Comparison of ENCODE assay signal across 9 cellular contexts in the genomic region with DNA sequence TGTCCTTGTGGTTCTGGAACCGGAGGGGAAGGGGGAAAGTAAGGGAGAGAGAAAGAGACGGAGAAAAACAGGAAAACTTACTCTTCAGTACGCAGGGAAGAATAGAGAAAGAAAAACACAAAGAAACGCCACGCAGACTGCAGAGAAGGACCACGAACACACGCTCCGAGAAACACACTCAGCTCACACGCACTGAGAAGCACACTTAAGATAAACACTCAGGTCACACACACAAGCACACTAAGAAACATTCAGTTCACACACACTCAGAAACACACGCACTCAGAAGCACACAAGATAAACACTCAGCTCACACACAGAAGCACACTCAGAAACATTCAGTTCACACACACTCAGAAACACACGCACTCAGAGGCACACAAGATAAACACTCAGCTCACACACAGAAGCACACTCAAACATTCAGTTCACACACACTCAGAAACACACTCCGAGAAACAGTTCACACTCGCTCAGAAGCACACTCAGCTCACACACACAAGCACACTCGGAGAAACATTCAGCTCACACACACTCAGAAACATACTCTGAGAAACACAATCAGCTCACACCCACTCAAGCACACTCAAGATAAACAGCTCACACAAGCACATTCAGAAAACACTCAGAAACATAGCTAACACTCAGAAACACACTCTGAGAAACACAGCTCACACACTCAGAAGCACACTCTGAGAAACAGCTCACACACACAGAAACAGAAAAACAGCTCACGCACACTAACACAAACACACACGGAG. TPM values are rescaled to one million over a fixed set of nuclear protein-coding genes. Genes with fewer than 3 reads are reported as not detected.
DNase-seq lines count a peak whose midpoint lies in the region; ATAC-seq and TF ChIP-seq lines count a peak whose summit lies in the region.
"Had no signal": no experiment of that assay in that cellular context is flagged by ENCODE, and none has a peak within 500 bp of the region (broad histone marks: within the 10 kb centered on the region; RNA-seq: fewer than 3 reads in every experiment).

No MANE protein-coding gene starts in this region.

- intact Hi-C loops in ovary (cut with DNase I), result no loop called here

- peak overlapping the region; percentile 88 for H3K4me2 ChIP-seq in BLaER1

- no peaks in the 10 kb centered on the region for H4K20me1 ChIP-seq in BLaER1

- H3K27me3 ChIP-seq in BLaER1, result peaks cover 33% of the 10 kb centered on the region
- H3K27me3 ChIP-seq in RWPE2 (ENCODE audit: insufficient read depth, poor library complexity, severe bottlenecking), result no peaks in the 10 kb centered on the region
- no peaks in the 10 kb centered on the region for H3K27me3 ChIP-seq in ovary

- H3K27me3 Mint-ChIP-seq in activated naive CD8-positive, alpha-beta T cell treated with anti-CD3 and anti-CD28 coated beads, Interleukin-2, amount 50 U/mL, for 24 hours, result peaks cover 37% of the 10 kb centered on the region

- peak; percentile 14; the same call in 1 of the 3 replicates for ATAC-seq in RWPE2 (ENCODE audit: low read depth)
- ATAC-seq in activated naive CD8-positive, alpha-beta T cell treated with anti-CD3 and anti-CD28 coated beads, Interleukin-2, amount 50 U/mL, for 24 hours, result no peak
- no peak for ATAC-seq in GM21515 (IDR thresholded peaks at IDR 0.05; ENCODE audit: unreplicated experiment)

- TF ChIP-seq EP300 in ovary (IDR thresholded peaks at IDR 0.05), result no peak

- H3K9me3 Mint-ChIP-seq in activated naive CD8-positive, alpha-beta T cell treated with anti-CD3 and anti-CD28 coated beads, Interleukin-2, amount 50 U/mL, for 24 hours, result no peaks in the 10 kb centered on the region

- TF ChIP-seq CTCF in RWPE2 (IDR thresholded peaks at IDR 0.05; ENCODE audit: poor library complexity, severe bottlenecking) (no peak), fibroblast of pulmonary artery (IDR thresholded peaks at IDR 0.05; ENCODE audit: low read length, missing control alignments) (no peak), ovary (IDR thresholded peaks at IDR 0.05) (no peak)

- H3K9ac ChIP-seq in BLaER1, result peak overlapping the region; percentile 77

- WGBS in ovary, 3 donors, result 3 to 5% (median 3%) methylated on average over 16 of the region's 16 CpGs

- H3K4me3 ChIP-seq in BLaER1, result peak overlapping the region; percentile 74
- H3K4me3 ChIP-seq in RWPE2 (ENCODE audit: severe bottlenecking), result peak overlapping the region; percentile 58
- peak overlapping the region; percentile 63 for H3K4me3 ChIP-seq in fibroblast of pulmonary artery (replicated peaks; ENCODE audit: low read depth, low read length)
- peak overlapping the region; percentile 72 for H3K4me3 ChIP-seq in ovary

- no peak for TF ChIP-seq POLR2A in ovary (IDR thresholded peaks at IDR 0.05)

- H3K27ac Mint-ChIP-seq in activated naive CD8-positive, alpha-beta T cell treated with anti-CD3 and anti-CD28 coated beads, Interleukin-2, amount 50 U/mL, for 24 hours, result no peak overlapping the region

- H3K4me1 Mint-ChIP-seq in activated naive CD8-positive, alpha-beta T cell treated with anti-CD3 and anti-CD28 coated beads, Interleukin-2, amount 50 U/mL, for 24 hours, result no peaks in the 10 kb centered on the region

- peaks cover 23% of the 10 kb centered on the region for H3K4me1 ChIP-seq in BLaER1
- no peaks in the 10 kb centered on the region for H3K4me1 ChIP-seq in RWPE2 (ENCODE audit: insufficient read depth, poor library complexity, severe bottlenecking)
- peaks cover 7% of the 10 kb centered on the region for H3K4me1 ChIP-seq in ovary (ENCODE audit: insufficient read depth)

- no peak overlapping the region for H3K4me3 Mint-ChIP-seq in activated naive CD8-positive, alpha-beta T cell treated with anti-CD3 and anti-CD28 coated beads, Interleukin-2, amount 50 U/mL, for 24 hours

- H3K36me3 ChIP-seq in BLaER1 (peaks cover 13% of the 10 kb centered on the region), RWPE2 (ENCODE audit: low read depth) (no peaks in the 10 kb centered on the region), ovary (no peaks in the 10 kb centered on the region)

- DNase-seq in RWPE2 (ENCODE audit: low spot score), result no peak
- DNase-seq in fibroblast of pulmonary artery (ENCODE audit: low read depth), result peak; percentile 34
- DNase-seq in ovary, result no peak
- DNase-seq in activated naive CD8-positive, alpha-beta T cell treated with anti-CD3 and anti-CD28 coated beads, Interleukin-2, amount 50 U/mL, for 24 hours, result no peak
- DNase-seq in NK-92 treated with Interleukin-12 subunit alpha and Interleukin-12 subunit beta, amount 100 ng/mL, for 24 hours (lab: John Stamatoyannopoulos, UW), result no peak
- no peak for DNase-seq in activated CD4-positive, alpha-beta T cell treated with anti-CD3 and anti-CD28 coated beads, Interleukin-2, amount 50 U/mL, for 1 hour
- DNase-seq: activated CD8-positive, alpha-beta memory T cell treated with anti-CD3 and anti-CD28 coated beads for 24 hours had no signal

- H3K27ac ChIP-seq in BLaER1 (peak overlapping the region; percentile 75), RWPE2 (ENCODE audit: poor library complexity, severe bottlenecking) (no peak overlapping the region), ovary (peak overlapping the region; percentile 79 to 84)

- H3K9me3 ChIP-seq in BLaER1 (no peaks in the 10 kb centered on the region), RWPE2 (ENCODE audit: severe bottlenecking) (no peaks in the 10 kb centered on the region), ovary (no peaks in the 10 kb centered on the region)

- no peaks in the 10 kb centered on the region for H3K36me3 Mint-ChIP-seq in activated naive CD8-positive, alpha-beta T cell treated with anti-CD3 and anti-CD28 coated beads, Interleukin-2, amount 50 U/mL, for 24 hours (ENCODE audit: low read depth)

RNA-seq across cellular contexts. Expression of gene TMEM98, which starts 0.8 kb away (rescaled TPM):
- total RNA-seq in ovary, result 100 to 1,000 TPM; 112 to 399 (median 157) TPM
- polyA plus RNA-seq in ovary, result 100 to 1,000 TPM; 123 to 248 TPM

RNA-seq across cellular contexts. Expression of gene MYO1D, which starts 51.8 kb away (rescaled TPM):
- 10 to 100 TPM; 43.0 to 57.7 (median 53.8) TPM for total RNA-seq in ovary
- 10 to 100 TPM; 20.9 to 62.2 TPM for polyA plus RNA-seq in ovary
